Comparison of ENCODE assay signal across 13 cellular contexts in the genomic region with DNA sequence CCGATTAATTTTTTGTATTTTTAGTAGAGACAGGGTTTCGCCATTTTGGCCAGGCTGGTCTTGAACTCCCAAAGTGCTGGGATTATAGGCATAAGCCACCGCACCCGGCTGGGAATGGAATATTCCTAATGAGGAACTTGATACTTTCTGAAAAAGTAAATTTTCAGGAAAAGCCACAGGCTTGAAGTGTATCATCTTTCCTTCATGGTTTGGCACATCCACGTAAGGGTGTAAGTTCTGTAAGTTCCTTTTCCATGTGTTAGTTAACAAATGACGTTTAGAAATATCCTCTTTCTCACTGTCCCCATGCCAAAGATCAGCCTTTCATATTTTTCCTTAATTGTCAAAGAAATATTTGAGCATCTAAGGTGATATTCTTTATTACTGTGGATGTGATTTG. TPM values are rescaled to one million over a fixed set of nuclear protein-coding genes. Genes with fewer than 3 reads are reported as not detected.
DNase-seq lines count a peak whose midpoint lies in the region; ATAC-seq and TF ChIP-seq lines count a peak whose summit lies in the region.
"Had no signal": no experiment of that assay in that cellular context is flagged by ENCODE, and none has a peak within 500 bp of the region (broad histone marks: within the 10 kb centered on the region; RNA-seq: fewer than 3 reads in every experiment).

No MANE protein-coding gene starts in this region.

- DNase-seq in GM23248 (peak; percentile 23), fibroblast of the aortic adventitia (ENCODE audit: low read depth) (peak; percentile 11), smooth muscle cell (lab: John Stamatoyannopoulos, UW; ENCODE audit: unreplicated experiment) (no peak), amniotic stem cell (lab: John Stamatoyannopoulos, UW) (no peak), right cardiac atrium (no peak)
- no peak for DNase-seq in stimulated activated naive CD8-positive, alpha-beta T cell treated with anti-CD3 and anti-CD28 coated beads, Interleukin-15, amount 100 ng/mL, for 72 hours
- DNase-seq: ACHN; AML-193; Caco-2; CD4-positive, alpha-beta T cell had no signal

- H3K4me2 ChIP-seq in GM23248 (ENCODE audit: unreplicated experiment) (peak overlapping the region; percentile 40), smooth muscle cell (no peak overlapping the region)

- H3K4me3 Mint-ChIP-seq in stimulated activated naive CD8-positive, alpha-beta T cell treated with anti-CD3 and anti-CD28 coated beads, Interleukin-15, amount 100 ng/mL, for 72 hours: no peak overlapping the region
- H3K4me3 Mint-ChIP-seq: CD4-positive, alpha-beta T cell had no signal

- 19 to 22% methylated on average over 6 of the region's 6 CpGs for WGBS in GM23248 (ENCODE audit: low coverage in 1 of 2, low lambda C conversion rate in 2 of 2, missing lambda C conversion rate in 2 of 2), 2 experiments
- 82% methylated on average over 6 of the region's 6 CpGs for WGBS in smooth muscle cell (ENCODE audit: low lambda C conversion rate)
- WGBS in right cardiac atrium: 82% methylated on average over 6 of the region's 6 CpGs

- H3K27ac Mint-ChIP-seq in stimulated activated naive CD8-positive, alpha-beta T cell treated with anti-CD3 and anti-CD28 coated beads, Interleukin-15, amount 100 ng/mL, for 72 hours: no peak overlapping the region
- H3K27ac Mint-ChIP-seq: CD4-positive, alpha-beta T cell had no signal

- in situ Hi-C loops in GM23248 (cut with MboI): no loop called here

- no peaks in the 10 kb centered on the region for H3K27me3 ChIP-seq in GM23248 (replicated peaks; ENCODE audit: insufficient read depth)
- no peaks in the 10 kb centered on the region for H3K27me3 ChIP-seq in smooth muscle cell (ENCODE audit: low read depth)
- H3K27me3 ChIP-seq in right cardiac atrium (ENCODE audit: control insufficient read depth, insufficient read depth): no peaks in the 10 kb centered on the region

- H3K4me1 ChIP-seq in GM23248 (ENCODE audit: insufficient read depth): peaks cover 42% of the 10 kb centered on the region
- H3K4me1 ChIP-seq in smooth muscle cell (ENCODE audit: low read depth): no peaks in the 10 kb centered on the region
- no peaks in the 10 kb centered on the region for H3K4me1 ChIP-seq in right cardiac atrium (ENCODE audit: control insufficient read depth, insufficient read depth, low read length)
- H3K4me1 ChIP-seq: Caco-2, HAP-1 had no signal

- ATAC-seq in right cardiac atrium: no peak
- no peak for ATAC-seq in stimulated activated naive CD8-positive, alpha-beta T cell treated with anti-CD3 and anti-CD28 coated beads, Interleukin-15, amount 100 ng/mL, for 72 hours

- H3K79me2 ChIP-seq in GM23248 (ENCODE audit: insufficient read depth) (peaks cover 16% of the 10 kb centered on the region), smooth muscle cell (ENCODE audit: low read depth) (peaks cover 39% of the 10 kb centered on the region)

- no peaks in the 10 kb centered on the region for H3K9me3 Mint-ChIP-seq in stimulated activated naive CD8-positive, alpha-beta T cell treated with anti-CD3 and anti-CD28 coated beads, Interleukin-15, amount 100 ng/mL, for 72 hours
- H3K9me3 Mint-ChIP-seq: CD4-positive, alpha-beta T cell had no signal

- no peaks in the 10 kb centered on the region for H3K36me3 ChIP-seq in GM23248 (ENCODE audit: low read depth)
- no peaks in the 10 kb centered on the region for H3K36me3 ChIP-seq in smooth muscle cell (ENCODE audit: low read depth)
- H3K36me3 ChIP-seq: HAP-1 had no signal

- H2AFZ ChIP-seq in GM23248: no peak overlapping the region
- no peak overlapping the region for H2AFZ ChIP-seq in smooth muscle cell (ENCODE audit: low read depth)

- H4K20me1 ChIP-seq in GM23248 (ENCODE audit: insufficient read depth): no peaks in the 10 kb centered on the region
- H4K20me1 ChIP-seq in smooth muscle cell (ENCODE audit: low read depth): peaks cover 3% of the 10 kb centered on the region

- no peaks in the 10 kb centered on the region for H3K9me3 ChIP-seq in GM23248 (ENCODE audit: low read depth)
- H3K9me3 ChIP-seq in smooth muscle cell (replicated peaks; ENCODE audit: low read depth): no peaks in the 10 kb centered on the region
- H3K9me3 ChIP-seq in right cardiac atrium (ENCODE audit: control insufficient read depth, low read length): no peaks in the 10 kb centered on the region
- H3K9me3 ChIP-seq: Caco-2, HAP-1 had no signal

- intact Hi-C loops in right cardiac atrium (cut with DNase I): no loop called here

- TF ChIP-seq CTCF in fibroblast of the aortic adventitia (IDR thresholded peaks at IDR 0.05; ENCODE audit: insufficient read depth, low read length): no peak
- no peak for TF ChIP-seq CTCF in smooth muscle cell (IDR thresholded peaks at IDR 0.05; ENCODE audit: borderline replicate concordance, insufficient read depth, poor library complexity, severe bottlenecking)

- no peaks in the 10 kb centered on the region for H3K9me2 ChIP-seq in GM23248 (ENCODE audit: insufficient read depth)

- H3K9ac ChIP-seq in GM23248: peak overlapping the region; percentile 27; the same call in 1 of the 2 replicates
- no peak overlapping the region for H3K9ac ChIP-seq in smooth muscle cell (ENCODE audit: low read depth)

- H3K4me1 Mint-ChIP-seq in stimulated activated naive CD8-positive, alpha-beta T cell treated with anti-CD3 and anti-CD28 coated beads, Interleukin-15, amount 100 ng/mL, for 72 hours: no peaks in the 10 kb centered on the region

- H3F3A ChIP-seq in GM23248 (ENCODE audit: insufficient read depth): peaks cover 49% of the 10 kb centered on the region
- H3F3A ChIP-seq in smooth muscle cell (ENCODE audit: low read depth): peaks cover 15% of the 10 kb centered on the region

- no peak overlapping the region for H3K4me3 ChIP-seq in GM23248
- H3K4me3 ChIP-seq in fibroblast of the aortic adventitia (ENCODE audit: low read depth, low read length): no peak overlapping the region
- H3K4me3 ChIP-seq in smooth muscle cell: no peak overlapping the region
- no peak overlapping the region for H3K4me3 ChIP-seq in right cardiac atrium (ENCODE audit: low read length)
- H3K4me3 ChIP-seq: HAP-1 had no signal

- no peaks in the 10 kb centered on the region for H3K27me3 Mint-ChIP-seq in stimulated activated naive CD8-positive, alpha-beta T cell treated with anti-CD3 and anti-CD28 coated beads, Interleukin-15, amount 100 ng/mL, for 72 hours
- H3K27me3 Mint-ChIP-seq: CD4-positive, alpha-beta T cell had no signal

- H3K27ac ChIP-seq in GM23248: peak overlapping the region; percentile 77
- H3K27ac ChIP-seq in smooth muscle cell (ENCODE audit: low read depth): peak overlapping the region; percentile 39
- H3K27ac ChIP-seq in right cardiac atrium (ENCODE audit: low read length): no peak overlapping the region
- H3K27ac ChIP-seq: C4-2B, HL-60 had no signal

RNA-seq across cellular contexts. Expression of gene TMEM45A, which starts 24.9 kb away (rescaled TPM):
- 84.9 and 87.7 TPM in 2 replicates for total RNA-seq in GM23248 (2014; rRNA removed; shearing (Covaris generic))
- polyA plus RNA-seq in GM23248 (2016; fragmentation: Nextera tagmentation; extraction: Ambion mirVana) (133 and 134 TPM in 2 replicates), smooth muscle cell (209 and 220 TPM in 2 replicates), right cardiac atrium (8.9 TPM)
- total RNA-seq in fibroblast of the aortic adventitia (ENCODE audit: low replicate concordance) (13.7 and 50.6 TPM in 2 replicates), smooth muscle cell (280 and 307 TPM in 2 replicates), right cardiac atrium (10 to 100 TPM in 3 of 4 donors, 1 to 10 TPM in 1; 7.6 to 21.0 (median 15.3) TPM)

Comparison
In these comparisons a context has a peak if more than half of its experiments do, and no peak if none do; other contexts are left out.
1. DNase-seq: peak in GM23248 (single experiment) and fibroblast of the aortic adventitia (single experiment); none in smooth muscle cell (single experiment), amniotic stem cell (single experiment), right cardiac atrium (0 of 3) and stimulated activated naive CD8-positive, alpha-beta T cell treated with anti-CD3 and anti-CD28 coated beads, Interleukin-15, amount 100 ng/mL, for 72 hours (0 of 2).